In genomic region chr3:154135511-154136173, GRCh38 we compare ENCODE assay signal across 32 cellular contexts. TPM values are rescaled to one million over a fixed set of nuclear protein-coding genes. Genes with fewer than 3 reads are reported as not detected.
DNase-seq lines count a peak whose midpoint lies in the region; ATAC-seq and TF ChIP-seq lines count a peak whose summit lies in the region.
"Had no signal": no experiment of that assay in that cellular context is flagged by ENCODE, and none has a peak within 500 bp of the region (broad histone marks: within the 10 kb centered on the region; RNA-seq: fewer than 3 reads in every experiment).

No MANE protein-coding gene starts in this region.

- H3K79me1 ChIP-seq in mesendoderm (ENCODE audit: low read length) = peaks cover 2% of the 10 kb centered on the region

- H3K79me2 ChIP-seq in hepatocyte (peaks cover 52% of the 10 kb centered on the region), mesendoderm (ENCODE audit: control insufficient read depth, insufficient read depth, low read length) (no peaks in the 10 kb centered on the region)

- H3K9ac ChIP-seq in HUES64 (ENCODE audit: low read depth, low read length) (no peak overlapping the region), mesendoderm (ENCODE audit: low read length) (no peak overlapping the region)

- H3K36me3 ChIP-seq in HUES64 (ENCODE audit: insufficient read depth, low read length) (peaks cover 4% of the 10 kb centered on the region; the same call in 1 of the 2 replicates), body of pancreas (replicated peaks in 1 of 2; ENCODE audit: insufficient read depth in 1 of 2, low read depth in 2 of 2) (no peaks in the 10 kb centered on the region), hepatocyte (replicated peaks; ENCODE audit: insufficient read depth, low read depth) (no peaks in the 10 kb centered on the region), mesendoderm (ENCODE audit: control insufficient read depth, insufficient read depth, low read length) (no peaks in the 10 kb centered on the region)
- H3K36me3 ChIP-seq: gastrocnemius medialis, left ventricle myocardium inferior, transverse colon, WERI-Rb-1 had no signal

- peak; percentile 93 for ATAC-seq in body of pancreas
- ATAC-seq: activated naive CD8-positive, alpha-beta T cell treated with anti-CD3 and anti-CD28 coated beads, Interleukin-2, amount 50 U/mL, for 24 hours; gastrocnemius medialis; K562; naive thymus-derived CD8-positive, alpha-beta T cell had no signal

- H3K27ac ChIP-seq in HUES64 (ENCODE audit: low read depth, low read length) (0 out of 2 replicates have a peak overlapping the region, but pooled peaks have one; percentile 17), body of pancreas (peak overlapping the region; percentile 18 to 70 (median 60)), hepatocyte (no peak overlapping the region), mesendoderm (ENCODE audit: low read depth, low read length) (no peak overlapping the region)
- H3K27ac ChIP-seq: gastrocnemius medialis, left ventricle myocardium inferior, transverse colon, WERI-Rb-1 had no signal

- H2AK5ac ChIP-seq in mesendoderm (ENCODE audit: low read length) = no peak overlapping the region

- H2BK15ac ChIP-seq in mesendoderm (replicated peaks; ENCODE audit: low read depth) = no peak overlapping the region

- no peaks in the 10 kb centered on the region for H3K27me3 ChIP-seq in HUES64 (ENCODE audit: insufficient read depth, low read length)
- no peaks in the 10 kb centered on the region for H3K27me3 ChIP-seq in body of pancreas
- no peaks in the 10 kb centered on the region for H3K27me3 ChIP-seq in hepatocyte
- no peaks in the 10 kb centered on the region for H3K27me3 ChIP-seq in mesendoderm (ENCODE audit: insufficient read depth, low read length, poor library complexity)
- H3K27me3 ChIP-seq: gastrocnemius medialis, transverse colon had no signal

- peak; percentile 27 to 54 (median 48) for DNase-seq in body of pancreas
- DNase-seq in hepatocyte (ENCODE audit: low spot score) = no peak
- no peak for DNase-seq in progenitor cell of endocrine pancreas (ENCODE audit: low spot score, unreplicated experiment)
- DNase-seq in NCI-H187 treated with DMSO at 0.1 percent for 48 hours (lab: John Stamatoyannopoulos, UW) = no peak
- no peak for DNase-seq in mesendoderm
- no peak for DNase-seq in activated effector memory CD4-positive, alpha-beta T cell treated with Interleukin-2 at 50 U/mL for 16 hours
- DNase-seq in NCI-H82 (lab: John Stamatoyannopoulos, UW) = no peak
- DNase-seq: activated CD4-positive, alpha-beta T cell treated with anti-CD3 and anti-CD28 coated beads, Interleukin-2, amount 10 ng/mL, durations not matched to agents 24 days and 14 days; activated naive CD8-positive, alpha-beta T cell treated with anti-CD3 and anti-CD28 coated beads, Interleukin-2, amount 50 U/mL, for 24 hours; activated T-cell treated with anti-CD3 and anti-CD28 coated beads, Interleukin-2, amount 50 U/mL, for 24 hours; C1 segment of cervical spinal cord; COR-L47; DMS79; effector CD4-positive, alpha-beta T cell; gastrocnemius medialis; HCEC 1CT; hippocampal formation; left ventricle myocardium inferior; MM.1S; naive thymus-derived CD8-positive, alpha-beta T cell; NCI-H1417; NCI-H2107; NCI-H446; nucleus accumbens; SIG-M5; T-helper 9 cell; transverse colon; WERI-Rb-1 had no signal

- TF ChIP-seq POLR2A in body of pancreas (IDR thresholded peaks at IDR 0.05) = no peak

- H3K9me2 ChIP-seq in hepatocyte (replicated peaks; ENCODE audit: insufficient read depth) = no peaks in the 10 kb centered on the region

- H3K9me3 Mint-ChIP-seq in progenitor cell of endocrine pancreas (ENCODE audit: low read depth) = no peaks in the 10 kb centered on the region
- H3K9me3 Mint-ChIP-seq: activated CD4-positive, alpha-beta T cell treated with anti-CD3 and anti-CD28 coated beads, Interleukin-2, amount 10 ng/mL, durations not matched to agents 24 days and 14 days; activated naive CD8-positive, alpha-beta T cell treated with anti-CD3 and anti-CD28 coated beads, Interleukin-2, amount 50 U/mL, for 24 hours; activated T-cell treated with anti-CD3 and anti-CD28 coated beads, Interleukin-2, amount 50 U/mL, for 24 hours; brain; mesothelial cell of epicardium; naive thymus-derived CD8-positive, alpha-beta T cell had no signal

- intact Hi-C loops in body of pancreas (cut with DNase I) = no loop called here

- no peak overlapping the region for H4K8ac ChIP-seq in mesendoderm (ENCODE audit: low read depth, low read length)

- no peak overlapping the region for H3K4me3 Mint-ChIP-seq in progenitor cell of endocrine pancreas (ENCODE audit: low read depth)
- H3K4me3 Mint-ChIP-seq: activated CD4-positive, alpha-beta T cell treated with anti-CD3 and anti-CD28 coated beads, Interleukin-2, amount 10 ng/mL, durations not matched to agents 24 days and 14 days; activated naive CD8-positive, alpha-beta T cell treated with anti-CD3 and anti-CD28 coated beads, Interleukin-2, amount 50 U/mL, for 24 hours; activated T-cell treated with anti-CD3 and anti-CD28 coated beads, Interleukin-2, amount 50 U/mL, for 24 hours; brain; mesothelial cell of epicardium; naive thymus-derived CD8-positive, alpha-beta T cell had no signal

- H2BK5ac ChIP-seq in mesendoderm (ENCODE audit: low read length) = no peak overlapping the region

- H3K9me3 ChIP-seq in HUES64 (ENCODE audit: insufficient read depth, low read depth, low read length) (no peaks in the 10 kb centered on the region), body of pancreas (no peaks in the 10 kb centered on the region), hepatocyte (ENCODE audit: low read depth) (no peaks in the 10 kb centered on the region)
- H3K9me3 ChIP-seq: gastrocnemius medialis, left ventricle myocardium inferior, transverse colon had no signal

- no peak overlapping the region for H2AFZ ChIP-seq in hepatocyte

- no peaks in the 10 kb centered on the region for H3K27me3 Mint-ChIP-seq in progenitor cell of endocrine pancreas

- peaks cover 20% of the 10 kb centered on the region for H3K4me1 Mint-ChIP-seq in progenitor cell of endocrine pancreas (ENCODE audit: low read depth)
- H3K4me1 Mint-ChIP-seq: activated CD4-positive, alpha-beta T cell treated with anti-CD3 and anti-CD28 coated beads, Interleukin-2, amount 10 ng/mL, durations not matched to agents 24 days and 14 days; activated naive CD8-positive, alpha-beta T cell treated with anti-CD3 and anti-CD28 coated beads, Interleukin-2, amount 50 U/mL, for 24 hours; naive thymus-derived CD8-positive, alpha-beta T cell had no signal

- peaks cover under 1% of the 10 kb centered on the region for H3K36me3 Mint-ChIP-seq in progenitor cell of endocrine pancreas (ENCODE audit: insufficient read depth)
- H3K36me3 Mint-ChIP-seq: brain; naive thymus-derived CD8-positive, alpha-beta T cell had no signal

- no peak overlapping the region for H4K5ac ChIP-seq in mesendoderm (ENCODE audit: low read length)

- no peak for TF ChIP-seq CTCF in body of pancreas (IDR thresholded peaks at IDR 0.05)
- TF ChIP-seq CTCF in hepatocyte (IDR thresholded peaks at IDR 0.05; ENCODE audit: poor library complexity) = no peak
- TF ChIP-seq CTCF in progenitor cell of endocrine pancreas (IDR thresholded peaks at IDR 0.05; ENCODE audit: unreplicated experiment) = no peak

- H4K20me1 ChIP-seq in hepatocyte (ENCODE audit: insufficient read depth, poor library complexity, severe bottlenecking) = no peaks in the 10 kb centered on the region

- H3K4ac ChIP-seq in mesendoderm (ENCODE audit: low read depth, low read length) = no peak overlapping the region

- peaks cover 20% of the 10 kb centered on the region for H3K4me1 ChIP-seq in HUES64 (ENCODE audit: insufficient read depth, low read length)
- H3K4me1 ChIP-seq in body of pancreas = peaks cover 44% of the 10 kb centered on the region
- peaks cover 20% of the 10 kb centered on the region for H3K4me1 ChIP-seq in hepatocyte (ENCODE audit: insufficient read depth)
- H3K4me1 ChIP-seq in mesendoderm (ENCODE audit: control insufficient read depth, low read depth, low read length) = no peaks in the 10 kb centered on the region
- H3K4me1 ChIP-seq: gastrocnemius medialis, left ventricle myocardium inferior had no signal

- H2BK120ac ChIP-seq in mesendoderm (ENCODE audit: low read depth, low read length) = no peak overlapping the region

- H3K4me3 ChIP-seq in HUES64 (ENCODE audit: low read length) = no peak overlapping the region
- no peak overlapping the region for H3K4me3 ChIP-seq in body of pancreas
- no peak overlapping the region for H3K4me3 ChIP-seq in hepatocyte
- H3K4me3 ChIP-seq in mesendoderm (ENCODE audit: low read length) = no peak overlapping the region
- H3K4me3 ChIP-seq: gastrocnemius medialis, K562, left ventricle myocardium inferior, transverse colon had no signal

- H3K18ac ChIP-seq in mesendoderm (ENCODE audit: low read length) = no peak overlapping the region

- no peak overlapping the region for H3K56ac ChIP-seq in mesendoderm (ENCODE audit: low read length)

- 93% methylated on average over 5 of the region's 5 CpGs for WGBS in HUES64
- WGBS in body of pancreas, 2 donors = 13 to 20% methylated on average over 5 of the region's 5 CpGs
- 66% methylated on average over 5 of the region's 5 CpGs for WGBS in hepatocyte (ENCODE audit: low lambda C conversion rate, missing lambda C conversion rate)
- WGBS in mesendoderm (ENCODE audit: extremely low coverage, insufficient coverage, low lambda C conversion rate) = no CpG with 5 or more reads among the region's 5 CpGs

- peak overlapping the region; percentile 66 for H3K27ac Mint-ChIP-seq in progenitor cell of endocrine pancreas
- H3K27ac Mint-ChIP-seq: activated CD4-positive, alpha-beta T cell treated with anti-CD3 and anti-CD28 coated beads, Interleukin-2, amount 10 ng/mL, durations not matched to agents 24 days and 14 days; activated naive CD8-positive, alpha-beta T cell treated with anti-CD3 and anti-CD28 coated beads, Interleukin-2, amount 50 U/mL, for 24 hours; activated T-cell treated with anti-CD3 and anti-CD28 coated beads, Interleukin-2, amount 50 U/mL, for 24 hours; mesothelial cell of epicardium; naive thymus-derived CD8-positive, alpha-beta T cell had no signal

- peak overlapping the region; percentile 26 for H3K4me2 ChIP-seq in hepatocyte
- no peak overlapping the region for H3K4me2 ChIP-seq in mesendoderm (ENCODE audit: low read length)

- no peak overlapping the region for H3K23ac ChIP-seq in mesendoderm (ENCODE audit: low read length)

RNA-seq across cellular contexts. Expression of gene ARHGEF26, which starts 14.5 kb away (rescaled TPM):
- 7.7 TPM for polyA plus RNA-seq in HUES64 (2013, experiment 1 of 2)
- polyA plus RNA-seq in HUES64 (2013, experiment 2 of 2) = 7.8 TPM
- 10 to 100 TPM; 16.9 to 17.1 TPM for total RNA-seq in body of pancreas
- total RNA-seq in hepatocyte = 17.1 and 20.9 TPM in 2 replicates
- 13.6 and 18.6 TPM in 2 replicates for polyA plus RNA-seq in hepatocyte
- 10.0 and 10.8 TPM in 2 replicates for total RNA-seq in progenitor cell of endocrine pancreas
- 6.5 TPM for polyA plus RNA-seq in mesendoderm (2013, experiment 1 of 2)
- 6.7 TPM for polyA plus RNA-seq in mesendoderm (2013, experiment 2 of 2)

Comparison
In these comparisons a context has a peak if more than half of its experiments do, and no peak if none do; other contexts are left out.
1. H3K27ac ChIP-seq: peak in HUES64 (single experiment) and body of pancreas (4 of 4); none in hepatocyte (single experiment) and mesendoderm (single experiment).
2. DNase-seq: peak in body of pancreas (4 of 4); none in hepatocyte (single experiment), progenitor cell of endocrine pancreas (single experiment), NCI-H187 treated with DMSO at 0.1 percent for 48 hours (single experiment), mesendoderm (single experiment), activated effector memory CD4-positive, alpha-beta T cell treated with Interleukin-2 at 50 U/mL for 16 hours (single experiment) and NCI-H82 (single experiment).